Comparison of ENCODE assay signal across 2 cellular contexts in the genomic region with DNA sequence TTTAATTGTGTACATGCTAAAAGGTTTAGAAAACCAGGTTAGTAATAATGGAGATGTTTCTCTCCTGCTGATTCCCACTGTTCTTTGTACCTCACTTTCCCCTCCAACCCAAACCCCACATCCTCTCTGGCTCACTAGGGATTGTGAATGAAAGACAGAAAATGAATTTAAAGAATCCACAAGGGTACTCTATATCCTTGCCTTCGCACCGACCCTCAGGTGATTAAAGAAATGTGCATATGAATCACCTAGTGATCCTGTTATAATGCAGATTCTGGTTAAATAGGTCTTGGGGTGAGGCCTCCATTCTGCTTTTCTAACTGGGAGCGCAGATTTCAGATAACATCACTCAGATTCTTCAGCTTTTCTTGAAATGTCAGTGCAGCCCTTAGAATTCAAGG.
TF ChIP-seq lines count a peak whose summit lies in the region.

No MANE protein-coding gene starts in this region.

TF ChIP-seq in H1, 55 proteins besides CTCF, POLR2A, EP300 and RAD21 (continues in another document):
- TF ChIP-seq SP1 (IDR thresholded peaks at IDR 0.05; ENCODE audit: low read depth, low read length) (peak; percentile 86), HDAC2 (IDR thresholded peaks at IDR 0.05; ENCODE audit: borderline replicate concordance in 1 of 2, low read depth in 2 of 2, low read length in 2 of 2) (peak; percentile 93 to 97; a peak in 3 of 4 replicates), NANOG (IDR thresholded peaks at IDR 0.05; ENCODE audit: insufficient read depth, low read depth, low read length, poor library complexity, severe bottlenecking) (peak; percentile 92), KDM4A (IDR thresholded peaks at IDR 0.05; ENCODE audit: low read depth, low read length, severe bottlenecking) (no peak), TEAD4 (IDR thresholded peaks at IDR 0.05; ENCODE audit: low read depth, low read length) (peak; percentile 73; the same call in 1 of the 2 replicates), TAF1 (IDR thresholded peaks at IDR 0.05; ENCODE audit: low read depth, low read length) (no peak), BCL11A (IDR thresholded peaks at IDR 0.05; ENCODE audit: low read depth in 2 of 2, low read length in 2 of 2) (peak; percentile 71 to 72), POU5F1 (IDR thresholded peaks at IDR 0.05; ENCODE audit: low read depth, low read length) (peak; percentile 98), TCF12 (IDR thresholded peaks at IDR 0.05; ENCODE audit: low read depth, low read length) (peak; percentile 86; the same call in 1 of the 2 replicates), JUN (IDR thresholded peaks at IDR 0.05; ENCODE audit: low read depth, low read length) (0 out of 2 replicates have a peak, but pooled peaks have one; percentile 12), CREB1 (IDR thresholded peaks at IDR 0.05) (no peak), KDM1A (IDR thresholded peaks at IDR 0.05; ENCODE audit: borderline replicate concordance, low read length) (peak; percentile 20; the same call in 1 of the 2 replicates), YY1 (IDR thresholded peaks at IDR 0.05; ENCODE audit: low read depth, low read length) (no peak)
- TF ChIP-seq, protein P1, sequence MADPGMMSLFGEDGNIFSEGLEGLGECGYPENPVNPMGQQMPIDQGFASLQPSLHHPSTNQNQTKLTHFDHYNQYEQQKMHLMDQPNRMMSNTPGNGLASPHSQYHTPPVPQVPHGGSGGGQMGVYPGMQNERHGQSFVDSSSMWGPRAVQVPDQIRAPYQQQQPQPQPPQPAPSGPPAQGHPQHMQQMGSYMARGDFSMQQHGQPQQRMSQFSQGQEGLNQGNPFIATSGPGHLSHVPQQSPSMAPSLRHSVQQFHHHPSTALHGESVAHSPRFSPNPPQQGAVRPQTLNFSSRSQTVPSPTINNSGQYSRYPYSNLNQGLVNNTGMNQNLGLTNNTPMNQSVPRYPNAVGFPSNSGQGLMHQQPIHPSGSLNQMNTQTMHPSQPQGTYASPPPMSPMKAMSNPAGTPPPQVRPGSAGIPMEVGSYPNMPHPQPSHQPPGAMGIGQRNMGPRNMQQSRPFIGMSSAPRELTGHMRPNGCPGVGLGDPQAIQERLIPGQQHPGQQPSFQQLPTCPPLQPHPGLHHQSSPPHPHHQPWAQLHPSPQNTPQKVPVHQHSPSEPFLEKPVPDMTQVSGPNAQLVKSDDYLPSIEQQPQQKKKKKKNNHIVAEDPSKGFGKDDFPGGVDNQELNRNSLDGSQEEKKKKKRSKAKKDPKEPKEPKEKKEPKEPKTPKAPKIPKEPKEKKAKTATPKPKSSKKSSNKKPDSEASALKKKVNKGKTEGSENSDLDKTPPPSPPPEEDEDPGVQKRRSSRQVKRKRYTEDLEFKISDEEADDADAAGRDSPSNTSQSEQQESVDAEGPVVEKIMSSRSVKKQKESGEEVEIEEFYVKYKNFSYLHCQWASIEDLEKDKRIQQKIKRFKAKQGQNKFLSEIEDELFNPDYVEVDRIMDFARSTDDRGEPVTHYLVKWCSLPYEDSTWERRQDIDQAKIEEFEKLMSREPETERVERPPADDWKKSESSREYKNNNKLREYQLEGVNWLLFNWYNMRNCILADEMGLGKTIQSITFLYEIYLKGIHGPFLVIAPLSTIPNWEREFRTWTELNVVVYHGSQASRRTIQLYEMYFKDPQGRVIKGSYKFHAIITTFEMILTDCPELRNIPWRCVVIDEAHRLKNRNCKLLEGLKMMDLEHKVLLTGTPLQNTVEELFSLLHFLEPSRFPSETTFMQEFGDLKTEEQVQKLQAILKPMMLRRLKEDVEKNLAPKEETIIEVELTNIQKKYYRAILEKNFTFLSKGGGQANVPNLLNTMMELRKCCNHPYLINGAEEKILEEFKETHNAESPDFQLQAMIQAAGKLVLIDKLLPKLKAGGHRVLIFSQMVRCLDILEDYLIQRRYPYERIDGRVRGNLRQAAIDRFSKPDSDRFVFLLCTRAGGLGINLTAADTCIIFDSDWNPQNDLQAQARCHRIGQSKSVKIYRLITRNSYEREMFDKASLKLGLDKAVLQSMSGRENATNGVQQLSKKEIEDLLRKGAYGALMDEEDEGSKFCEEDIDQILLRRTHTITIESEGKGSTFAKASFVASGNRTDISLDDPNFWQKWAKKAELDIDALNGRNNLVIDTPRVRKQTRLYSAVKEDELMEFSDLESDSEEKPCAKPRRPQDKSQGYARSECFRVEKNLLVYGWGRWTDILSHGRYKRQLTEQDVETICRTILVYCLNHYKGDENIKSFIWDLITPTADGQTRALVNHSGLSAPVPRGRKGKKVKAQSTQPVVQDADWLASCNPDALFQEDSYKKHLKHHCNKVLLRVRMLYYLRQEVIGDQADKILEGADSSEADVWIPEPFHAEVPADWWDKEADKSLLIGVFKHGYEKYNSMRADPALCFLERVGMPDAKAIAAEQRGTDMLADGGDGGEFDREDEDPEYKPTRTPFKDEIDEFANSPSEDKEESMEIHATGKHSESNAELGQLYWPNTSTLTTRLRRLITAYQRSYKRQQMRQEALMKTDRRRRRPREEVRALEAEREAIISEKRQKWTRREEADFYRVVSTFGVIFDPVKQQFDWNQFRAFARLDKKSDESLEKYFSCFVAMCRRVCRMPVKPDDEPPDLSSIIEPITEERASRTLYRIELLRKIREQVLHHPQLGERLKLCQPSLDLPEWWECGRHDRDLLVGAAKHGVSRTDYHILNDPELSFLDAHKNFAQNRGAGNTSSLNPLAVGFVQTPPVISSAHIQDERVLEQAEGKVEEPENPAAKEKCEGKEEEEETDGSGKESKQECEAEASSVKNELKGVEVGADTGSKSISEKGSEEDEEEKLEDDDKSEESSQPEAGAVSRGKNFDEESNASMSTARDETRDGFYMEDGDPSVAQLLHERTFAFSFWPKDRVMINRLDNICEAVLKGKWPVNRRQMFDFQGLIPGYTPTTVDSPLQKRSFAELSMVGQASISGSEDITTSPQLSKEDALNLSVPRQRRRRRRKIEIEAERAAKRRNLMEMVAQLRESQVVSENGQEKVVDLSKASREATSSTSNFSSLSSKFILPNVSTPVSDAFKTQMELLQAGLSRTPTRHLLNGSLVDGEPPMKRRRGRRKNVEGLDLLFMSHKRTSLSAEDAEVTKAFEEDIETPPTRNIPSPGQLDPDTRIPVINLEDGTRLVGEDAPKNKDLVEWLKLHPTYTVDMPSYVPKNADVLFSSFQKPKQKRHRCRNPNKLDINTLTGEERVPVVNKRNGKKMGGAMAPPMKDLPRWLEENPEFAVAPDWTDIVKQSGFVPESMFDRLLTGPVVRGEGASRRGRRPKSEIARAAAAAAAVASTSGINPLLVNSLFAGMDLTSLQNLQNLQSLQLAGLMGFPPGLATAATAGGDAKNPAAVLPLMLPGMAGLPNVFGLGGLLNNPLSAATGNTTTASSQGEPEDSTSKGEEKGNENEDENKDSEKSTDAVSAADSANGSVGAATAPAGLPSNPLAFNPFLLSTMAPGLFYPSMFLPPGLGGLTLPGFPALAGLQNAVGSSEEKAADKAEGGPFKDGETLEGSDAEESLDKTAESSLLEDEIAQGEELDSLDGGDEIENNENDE (IDR thresholded peaks at IDR 0.05; ENCODE audit: insufficient replicate concordance, low read length) = peak; percentile 87

TF ChIP-seq in HepG2, 621 proteins besides CTCF, POLR2A, EP300 and RAD21:
- TF ChIP-seq RFX3 (CRISPR knock-in tag; IDR thresholded peaks at IDR 0.05) (no peak), RCOR2 (CRISPR knock-in tag; IDR thresholded peaks at IDR 0.05) (no peak), PHF20 (CRISPR knock-in tag; IDR thresholded peaks at IDR 0.05) (no peak), YEATS4 (CRISPR knock-in tag; IDR thresholded peaks at IDR 0.05; ENCODE audit: borderline replicate concordance) (no peak), MEIS1 (CRISPR knock-in tag; IDR thresholded peaks at IDR 0.05; ENCODE audit: borderline replicate concordance) (no peak), NBN (conservative IDR thresholded peaks at IDR 0.05) (no peak), SRY (CRISPR knock-in tag; IDR thresholded peaks at IDR 0.05) (no peak), SP5 (CRISPR knock-in tag; IDR thresholded peaks at IDR 0.05; ENCODE audit: borderline replicate concordance, low read depth) (no peak), HMGA1 (CRISPR knock-in tag; conservative IDR thresholded peaks at IDR 0.05) (no peak)
- TF ChIP-seq, protein P2, sequence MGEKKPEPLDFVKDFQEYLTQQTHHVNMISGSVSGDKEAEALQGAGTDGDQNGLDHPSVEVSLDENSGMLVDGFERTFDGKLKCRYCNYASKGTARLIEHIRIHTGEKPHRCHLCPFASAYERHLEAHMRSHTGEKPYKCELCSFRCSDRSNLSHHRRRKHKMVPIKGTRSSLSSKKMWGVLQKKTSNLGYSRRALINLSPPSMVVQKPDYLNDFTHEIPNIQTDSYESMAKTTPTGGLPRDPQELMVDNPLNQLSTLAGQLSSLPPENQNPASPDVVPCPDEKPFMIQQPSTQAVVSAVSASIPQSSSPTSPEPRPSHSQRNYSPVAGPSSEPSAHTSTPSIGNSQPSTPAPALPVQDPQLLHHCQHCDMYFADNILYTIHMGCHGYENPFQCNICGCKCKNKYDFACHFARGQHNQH (CRISPR knock-in tag; IDR thresholded peaks at IDR 0.05) = no peak
- TF ChIP-seq, protein P3, sequence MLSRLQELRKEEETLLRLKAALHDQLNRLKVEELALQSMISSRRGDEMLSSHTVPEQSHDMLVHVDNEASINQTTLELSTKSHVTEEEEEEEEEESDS (CRISPR knock-in tag; IDR thresholded peaks at IDR 0.05; ENCODE audit: borderline replicate concordance) = no peak
TF ChIP-seq in HepG2: peak in this region for 0.
